15 cellular contexts compared by ENCODE assay signal in the genomic region with DNA sequence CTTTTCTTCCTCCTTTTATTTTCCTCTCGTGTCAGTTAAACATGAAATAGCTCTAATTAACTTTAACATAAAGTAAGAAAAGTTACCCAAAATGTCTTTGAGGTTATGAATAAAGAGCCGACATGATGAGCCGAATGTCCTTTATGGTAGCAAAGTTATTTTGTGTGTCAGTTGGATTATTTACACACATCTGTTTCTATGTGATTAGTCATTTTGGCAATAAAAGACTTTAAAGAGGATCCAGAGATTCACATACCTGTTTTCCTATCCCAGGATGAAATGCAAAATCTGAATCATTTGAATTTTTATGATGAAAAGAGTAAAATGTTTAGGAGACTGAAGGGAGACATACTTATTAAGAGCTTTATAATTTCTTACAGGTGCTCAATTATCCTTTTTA. TPM values are rescaled to one million over a fixed set of nuclear protein-coding genes. Genes with fewer than 3 reads are reported as not detected.
A peak's percentile ranks its signal among the peaks of the same experiment; 100 is the strongest.
DNase-seq lines count a peak whose midpoint lies in the region; ATAC-seq, FAIRE-seq and TF ChIP-seq lines count a peak whose summit lies in the region.
"Had no signal": no experiment of that assay in that cellular context is flagged by ENCODE, and none has a peak within 500 bp of the region (broad histone marks: within the 10 kb centered on the region; RNA-seq: fewer than 3 reads in every experiment).

No MANE protein-coding gene starts in this region.

- ATAC-seq in A549 (no peak), right lobe of liver (no peak), GM19035 (IDR thresholded peaks at IDR 0.05; ENCODE audit: unreplicated experiment) (no peak)
- ATAC-seq: GM12878, K562 had no signal

- POLR2A ChIA-PET in A549 (lab: Yijun Ruan, JAX): no interaction called here

- H3K27me3 ChIP-seq in colonic mucosa (no peaks in the 10 kb centered on the region), right lobe of liver (no peaks in the 10 kb centered on the region), ascending aorta (no peaks in the 10 kb centered on the region)

- DNase-seq in A549 (ENCODE audit: low read depth in 1 of 2, low spot score in 1 of 2): no peak
- peak; percentile 26 for DNase-seq in LHCN-M2 (ENCODE audit: low read depth)
- DNase-seq in colonic mucosa: no peak
- no peak for DNase-seq in right lobe of liver
- no peak for DNase-seq in substantia nigra (lab: John Stamatoyannopoulos, UW)
- DNase-seq in NCI-H1436 treated with DMSO at 0.1 percent for 48 hours (lab: John Stamatoyannopoulos, UW): no peak
- no peak for DNase-seq in ascending aorta (ENCODE audit: low spot score in 2 of 2)
- DNase-seq: CD4-positive, CD25-positive, alpha-beta regulatory T cell; MV-4-11; NCI-H524 treated with DMSO at 0.1 percent for 48 hours; Right ventricle myocardium superior had no signal

- H3K9ac ChIP-seq in colonic mucosa (ENCODE audit: low read depth in 2 of 2, low read length in 2 of 2): no peak overlapping the region

- CTCF ChIA-PET in A549 (lab: Yijun Ruan, JAX): interaction anchor here (1.1 to 2.1 kb wide), 2 partner anchors 44 to 127 kb away, joined by 5 to 9 read pairs; no protein-coding TSS in a partner anchor

- peak overlapping the region; percentile 43 for H3K4me2 ChIP-seq in A549

- no peak for TF ChIP-seq EP300 in A549 (IDR thresholded peaks at IDR 0.05)

- intact Hi-C loops in colonic mucosa (cut with DNase I): no loop called here
- intact Hi-C loops in right lobe of liver (cut with DNase I): no loop called here
- intact Hi-C loops in ascending aorta (cut with DNase I): no loop called here

- TF ChIP-seq POLR2A in A549 (IDR thresholded peaks at IDR 0.05; ENCODE audit: low read length): no peak
- TF ChIP-seq POLR2A in right lobe of liver (IDR thresholded peaks at IDR 0.05): no peak

- peaks cover 16% of the 10 kb centered on the region for H3K4me1 ChIP-seq in A549
- H3K4me1 ChIP-seq in colonic mucosa: no peaks in the 10 kb centered on the region
- H3K4me1 ChIP-seq in right lobe of liver: peaks cover 0 to 34% (median 9%) of the 10 kb centered on the region in 4 donors
- H3K4me1 ChIP-seq in ascending aorta: peaks cover 0 to 4% of the 10 kb centered on the region in 2 donors

- H3K27ac ChIP-seq in A549 (no peak overlapping the region), colonic mucosa (peak overlapping the region; percentile 48), right lobe of liver (peak overlapping the region; percentile 76 to 89 (median 86)), substantia nigra (ENCODE audit: low read depth, low read length, poor library complexity, severe bottlenecking) (no peak overlapping the region), ascending aorta (no peak overlapping the region)

- TF ChIP-seq CTCF in A549 (IDR thresholded peaks at IDR 0.05) (no peak), colonic mucosa (IDR thresholded peaks at IDR 0.05) (no peak), right lobe of liver (IDR thresholded peaks at IDR 0.05) (no peak), ascending aorta (IDR thresholded peaks at IDR 0.05) (no peak)

- FAIRE-seq in A549 (lab: Jason Lieb, UNC): no peak
- FAIRE-seq: A204.1, GM12878, K562 had no signal

- H3K9me3 ChIP-seq in A549 (no peaks in the 10 kb centered on the region), colonic mucosa (no peaks in the 10 kb centered on the region), right lobe of liver (no peaks in the 10 kb centered on the region), ascending aorta (no peaks in the 10 kb centered on the region)

- WGBS in A549 (ENCODE audit: missing lambda C conversion rate): 34% methylated on average over 3 of the region's 3 CpGs
- 85% methylated on average over 3 of the region's 3 CpGs for WGBS in right lobe of liver (ENCODE audit: insufficient coverage, low coverage, low lambda C conversion rate, missing lambda C conversion rate)

- no peak for TF ChIP-seq RAD21 in A549 (conservative IDR thresholded peaks at IDR 0.05 in 1 of 2, IDR thresholded peaks at IDR 0.05 in 1 of 2)

- H3K4me3 ChIP-seq in A549: no peak overlapping the region
- H3K4me3 ChIP-seq in colonic mucosa: no peak overlapping the region
- H3K4me3 ChIP-seq in right lobe of liver: no peak overlapping the region
- no peak overlapping the region for H3K4me3 ChIP-seq in ascending aorta
- H3K4me3 ChIP-seq: GM12878, K562 had no signal

- H3K36me3 ChIP-seq in colonic mucosa (no peaks in the 10 kb centered on the region), right lobe of liver (peaks cover 0 to 1% (median under 1%) of the 10 kb centered on the region in 4 donors), ascending aorta (peaks cover 11 to 26% of the 10 kb centered on the region in 2 donors)

TF ChIP-seq in A549, 52 proteins besides CTCF, POLR2A, EP300 and RAD21:
- TF ChIP-seq RNF2 (IDR thresholded peaks at IDR 0.05; ENCODE audit: borderline replicate concordance, low read depth) (no peak), EHF (CRISPR knock-in tag; IDR thresholded peaks at IDR 0.05) (no peak), TFCP2L1 (CRISPR knock-in tag; IDR thresholded peaks at IDR 0.05) (no peak), MYC (IDR thresholded peaks at IDR 0.05; ENCODE audit: borderline replicate concordance, low read length) (no peak)

RNA-seq across cellular contexts. Expression of a gene that starts 34.0 kb away (rescaled TPM):
- polyA plus RNA-seq in A549 (2011; rRNA removed) (0.12 and 0.14 TPM in 2 replicates), A549 (2017; fragmentation: RNase III; extraction: RNeasy Plus Mini Kit Qiagen cat#74134 plus additional on column Dnase treatment) (0.05 to 0.12 TPM (median 0.05 TPM) in 3 replicates)
- 0.06 and 0.08 TPM in 2 replicates for polyA plus RNA-seq in A549 (2012; cell fraction: cytosol; rRNA removed)
- 0.28 and 0.50 TPM in 2 replicates for polyA plus RNA-seq in A549 (2012; cell fraction: nucleus; rRNA removed)
- 0.12 and 0.39 TPM in 2 replicates for polyA minus RNA-seq in A549 (2011; rRNA and poly(A)+ RNA removed)
- total RNA-seq in LHCN-M2 (2014; rRNA removed) (0.32 and 0.40 TPM in 2 replicates), colonic mucosa (under 1 TPM; 0.16 to 0.20 TPM), right lobe of liver (1 to 10 TPM in 1 of 6 experiments, under 1 TPM in 5; 0.24 to 1.2 (median 0.52) TPM), ascending aorta (not detected)
- polyA plus RNA-seq in LHCN-M2 (2012): 0.16 TPM

RNA-seq across cellular contexts. Expression of a gene that starts 43.1 kb away (rescaled TPM):
- polyA plus RNA-seq in A549 (2011; rRNA removed) (10.9 and 11.9 TPM in 2 replicates), A549 (2017; fragmentation: RNase III; extraction: RNeasy Plus Mini Kit Qiagen cat#74134 plus additional on column Dnase treatment) (5.9 to 6.6 TPM (median 6.1 TPM) in 3 replicates)
- 1.8 and 2.4 TPM in 2 replicates for polyA plus RNA-seq in A549 (2012; cell fraction: cytosol; rRNA removed)
- polyA plus RNA-seq in A549 (2012; cell fraction: nucleus; rRNA removed): 1.8 and 4.1 TPM in 2 replicates
- polyA minus RNA-seq in A549 (2011; rRNA and poly(A)+ RNA removed): 8.0 and 12.4 TPM in 2 replicates
- total RNA-seq in LHCN-M2 (2014; rRNA removed) (13.4 and 19.2 TPM in 2 replicates), colonic mucosa (10 to 100 TPM in 1 of 2 donors, 1 to 10 TPM in 1; 7.5 to 10.1 TPM), right lobe of liver (10 to 100 TPM in 5 of 6 experiments, 1 to 10 TPM in 1; 9.6 to 37.9 (median 17.8) TPM), ascending aorta (40.4 TPM)
- polyA plus RNA-seq in LHCN-M2 (2012): 4.4 TPM

Comparison
In these comparisons a context has a peak if more than half of its experiments do, and no peak if none do; other contexts are left out.
1. H3K27ac ChIP-seq: peak in colonic mucosa (single experiment) and right lobe of liver (3 of 3); none in A549 (0 of 2), substantia nigra (single experiment) and ascending aorta (0 of 2).